8 cellular contexts compared by ENCODE assay signal in the genomic region with DNA sequence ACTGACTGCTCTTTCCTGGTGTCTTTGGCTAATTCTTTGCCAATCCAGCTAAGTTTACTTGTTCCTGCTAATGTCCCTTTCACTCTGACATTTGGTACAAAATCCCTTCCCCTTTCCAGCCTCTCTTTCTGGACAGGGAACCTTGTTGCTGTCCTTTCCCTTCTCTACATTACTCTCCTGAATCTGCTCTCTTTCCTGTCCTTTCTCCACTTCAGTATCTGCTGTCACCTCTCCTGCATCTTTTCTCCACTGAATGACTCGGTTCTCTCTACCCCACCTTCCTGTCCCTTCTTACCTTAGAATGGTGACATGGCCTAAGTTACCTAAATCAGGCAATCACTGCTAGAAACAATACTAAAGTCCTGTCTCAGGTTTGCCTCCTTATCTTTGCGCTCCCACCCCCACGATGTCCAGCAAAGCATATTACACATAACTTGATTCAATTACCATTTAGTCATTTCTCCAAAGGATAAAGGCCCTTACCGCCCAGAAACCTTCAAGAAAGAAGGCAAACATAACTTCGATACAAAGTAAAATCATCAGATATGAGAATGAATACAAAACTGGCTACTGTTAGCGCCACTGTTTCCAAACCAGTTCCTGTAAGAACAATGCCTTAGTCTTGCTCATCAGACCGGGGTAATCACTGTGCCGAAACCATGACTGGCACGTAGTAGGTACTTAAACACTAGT. TPM values are rescaled to one million over a fixed set of nuclear protein-coding genes. Genes with fewer than 3 reads are reported as not detected.
A peak's percentile ranks its signal among the peaks of the same experiment; 100 is the strongest.
DNase-seq lines count a peak whose midpoint lies in the region; ATAC-seq and TF ChIP-seq lines count a peak whose summit lies in the region.

No MANE protein-coding gene starts in this region.

- H3K4me3 Mint-ChIP-seq in natural killer cell treated with Interleukin-12 subunit alpha and Interleukin-12 subunit beta and Interleukin-15 and Interleukin-18, amount 100 ng/mL, for 72 hours, result peak overlapping the region; percentile 88

- peaks cover 32 to 40% of the 10 kb centered on the region in 2 donors for H3K4me1 Mint-ChIP-seq in natural killer cell treated with Interleukin-12 subunit alpha and Interleukin-12 subunit beta and Interleukin-15 and Interleukin-18, amount 100 ng/mL, for 72 hours (ENCODE audit: low read depth in 2 of 2)

- no peaks in the 10 kb centered on the region for H3K27me3 Mint-ChIP-seq in natural killer cell treated with Interleukin-12 subunit alpha and Interleukin-12 subunit beta and Interleukin-15 and Interleukin-18, amount 100 ng/mL, for 72 hours

- TF ChIP-seq CTCF in C4-2B (conservative IDR thresholded peaks at IDR 0.05), result no peak
- TF ChIP-seq CTCF in coronary artery (IDR thresholded peaks at IDR 0.05), result no peak

- peak overlapping the region; percentile 84 for H3K27ac ChIP-seq in C4-2B
- H3K27ac ChIP-seq in KOPT-K1 (ENCODE audit: low read depth, low read length, poor library complexity, severe bottlenecking), result peak overlapping the region; percentile 74
- peak overlapping the region in 1 of 2 donors; percentile 97 for H3K27ac ChIP-seq in coronary artery

- no peaks in the 10 kb centered on the region for H3K9me3 ChIP-seq in KOPT-K1 (ENCODE audit: insufficient read depth, low read length, poor library complexity, severe bottlenecking)

- no peak for ATAC-seq in natural killer cell treated with Interleukin-12 subunit alpha and Interleukin-12 subunit beta and Interleukin-15 and Interleukin-18, amount 100 ng/mL, for 72 hours
- ATAC-seq in HG03280 (IDR thresholded peaks at IDR 0.05; ENCODE audit: unreplicated experiment), result no peak

- H3K36me3 ChIP-seq in KOPT-K1 (ENCODE audit: insufficient read depth, low read length), result peaks cover 7% of the 10 kb centered on the region; the same call in 1 of the 2 replicates

- no peak for DNase-seq in coronary artery (ENCODE audit: low spot score)
- no peak for DNase-seq in natural killer cell treated with Interleukin-12 subunit alpha and Interleukin-12 subunit beta and Interleukin-15 and Interleukin-18, amount 100 ng/mL, for 72 hours (ENCODE audit: low spot score)
- no peak for DNase-seq in HuH-7.5 (ENCODE audit: low spot score)
- no peak for DNase-seq in stimulated activated CD4-positive, alpha-beta T cell treated with anti-CD3 and anti-CD28 coated beads, Interleukin-2, amount 100 ng/mL, for 24 hours
- no peak for DNase-seq in NCI-H2196 treated with DMSO at 0.1 percent for 48 hours (lab: John Stamatoyannopoulos, UW; ENCODE audit: unreplicated experiment)

- H3K36me3 Mint-ChIP-seq in natural killer cell treated with Interleukin-12 subunit alpha and Interleukin-12 subunit beta and Interleukin-15 and Interleukin-18, amount 100 ng/mL, for 72 hours, result peaks cover 4% of the 10 kb centered on the region

- peak overlapping the region; percentile 97 to 98 for H3K27ac Mint-ChIP-seq in natural killer cell treated with Interleukin-12 subunit alpha and Interleukin-12 subunit beta and Interleukin-15 and Interleukin-18, amount 100 ng/mL, for 72 hours

- peak overlapping the region; percentile 97 for H3K4me3 ChIP-seq in coronary artery

- H3K9me3 Mint-ChIP-seq in natural killer cell treated with Interleukin-12 subunit alpha and Interleukin-12 subunit beta and Interleukin-15 and Interleukin-18, amount 100 ng/mL, for 72 hours, result no peaks in the 10 kb centered on the region

RNA-seq across cellular contexts. Expression of a gene that starts 0.9 kb away (rescaled TPM):
- 10 to 100 TPM; 41.4 to 43.5 TPM for total RNA-seq in natural killer cell treated with Interleukin-12 subunit alpha and Interleukin-12 subunit beta and Interleukin-15 and Interleukin-18, amount 100 ng/mL, for 72 hours
